In genomic region chr17:61482467-61482866, GRCh38 we compare ENCODE assay signal across 20 cellular contexts. TPM values are rescaled to one million over a fixed set of nuclear protein-coding genes. Genes with fewer than 3 reads are reported as not detected.
A peak's percentile ranks its signal among the peaks of the same experiment; 100 is the strongest.
DNase-seq lines count a peak whose midpoint lies in the region; ATAC-seq and TF ChIP-seq lines count a peak whose summit lies in the region.
"Had no signal": no experiment of that assay in that cellular context is flagged by ENCODE, and none has a peak within 500 bp of the region (broad histone marks: within the 10 kb centered on the region; RNA-seq: fewer than 3 reads in every experiment).

No MANE protein-coding gene starts in this region.

- H2BK5ac ChIP-seq in H9 (ENCODE audit: insufficient read length, low read length) = no peak overlapping the region

- no peaks in the 10 kb centered on the region for H3K79me1 ChIP-seq in H9 (ENCODE audit: insufficient read depth, low read depth, low read length, poor library complexity, severe bottlenecking)

- H2AFZ ChIP-seq in H9 (ENCODE audit: low read length) = no peak overlapping the region

- H3K9me3 ChIP-seq in H9 (ENCODE audit: control insufficient read depth, low read depth, low read length) (no peaks in the 10 kb centered on the region), HEK293 (ENCODE audit: control insufficient read depth, insufficient read depth, low read depth, low read length) (no peaks in the 10 kb centered on the region)
- H3K9me3 ChIP-seq: A549, BE2C, HAP-1 had no signal

- no peak overlapping the region for H4K8ac ChIP-seq in H9 (replicated peaks; ENCODE audit: insufficient read length, low read depth, low read length)

- no peak overlapping the region for H3K14ac ChIP-seq in H9 (ENCODE audit: insufficient read depth, low read length)

- H3K27me3 Mint-ChIP-seq in H9 (ENCODE audit: low read depth) (peaks cover 6% of the 10 kb centered on the region), glutamatergic neuron (ENCODE audit: unreplicated experiment) (peaks cover 5% of the 10 kb centered on the region)

- H4K91ac ChIP-seq in H9 (ENCODE audit: insufficient read length, low read depth, low read length) = no peak overlapping the region

- no peak overlapping the region for H3K23ac ChIP-seq in H9 (ENCODE audit: insufficient read length, low read depth, low read length)

- H3T11ph ChIP-seq in H9 (ENCODE audit: low read length) = no peak overlapping the region

- no peak overlapping the region for H2BK20ac ChIP-seq in H9 (ENCODE audit: low read depth, low read length, poor library complexity, severe bottlenecking)

- H3K4me3 ChIP-seq in HEK293 (ENCODE audit: low read depth, low read length) = no peak overlapping the region
- H3K4me3 ChIP-seq in coronary artery = no peak overlapping the region
- H3K4me3 ChIP-seq: A549, HAP-1 had no signal

- CTCF ChIA-PET in HEK293 (lab: Yijun Ruan, JAX) = no interaction called here

- no peak overlapping the region for H2AK5ac ChIP-seq in H9 (ENCODE audit: insufficient read length, low read length)

- H3K27ac ChIP-seq in H9 (ENCODE audit: insufficient read length, low read depth, low read length) = no peak overlapping the region
- H3K27ac ChIP-seq in HEK293 (ENCODE audit: extremely low read depth, low read depth, low read length) = peak overlapping the region; percentile 21; the same call in 1 of the 2 replicates
- H3K27ac ChIP-seq in coronary artery = no peak overlapping the region
- H3K27ac ChIP-seq: A549 had no signal

- H3K4me1 Mint-ChIP-seq in H9 (peaks cover 10 to 16% of the 10 kb centered on the region in 2 experiments), glutamatergic neuron (ENCODE audit: low read depth, unreplicated experiment) (peaks cover 29% of the 10 kb centered on the region)
- H3K4me1 Mint-ChIP-seq: CD14-positive monocyte, IgD-negative memory B cell had no signal

- peak overlapping the region in 1 of 3 experiments; percentile 40; a peak in 1 of 7 replicates for H3K27ac Mint-ChIP-seq in H9
- no peak overlapping the region for H3K27ac Mint-ChIP-seq in glutamatergic neuron (ENCODE audit: unreplicated experiment)
- H3K27ac Mint-ChIP-seq: CD8-positive, alpha-beta T cell; HFFc6 had no signal

- no peak overlapping the region for H3K18ac ChIP-seq in H9 (ENCODE audit: insufficient read length, low read depth, low read length)

- H3K23me2 ChIP-seq in H9 (ENCODE audit: insufficient read length, low read depth, low read length, poor library complexity, severe bottlenecking) = peaks cover 3% of the 10 kb centered on the region

- H3K27me3 ChIP-seq in H9 (ENCODE audit: insufficient read depth, low read length) = no peaks in the 10 kb centered on the region
- H3K27me3 ChIP-seq: BE2C had no signal

- TF ChIP-seq CTCF in H9 (conservative IDR thresholded peaks at IDR 0.05) (no peak), HEK293 (tag by site-specific recombination; IDR thresholded peaks at IDR 0.05) (no peak), coronary artery (IDR thresholded peaks at IDR 0.05) (no peak), glutamatergic neuron (IDR thresholded peaks at IDR 0.05; ENCODE audit: partially characterized antibody, unreplicated experiment) (no peak)

- no peaks in the 10 kb centered on the region for H3K36me3 ChIP-seq in HEK293 (ENCODE audit: control insufficient read depth in 2 of 2, insufficient read depth in 1 of 2, low read length in 2 of 2)
- H3K36me3 ChIP-seq: BE2C, HAP-1 had no signal

- no peak overlapping the region for H2BK120ac ChIP-seq in H9 (ENCODE audit: low read depth, low read length, poor library complexity, severe bottlenecking)

- ATAC-seq in HG03439 (IDR thresholded peaks at IDR 0.05; ENCODE audit: unreplicated experiment) = no peak
- no peak for ATAC-seq in SK-N-SH treated with all-trans-retinoic acid at 6 μM for 48 hours
- ATAC-seq: A549; CD8-positive, alpha-beta T cell had no signal

- H3K4me1 ChIP-seq in H9 (ENCODE audit: insufficient read depth, low read length) = no peaks in the 10 kb centered on the region; the same call in 1 of the 2 replicates
- peaks cover 14% of the 10 kb centered on the region for H3K4me1 ChIP-seq in HEK293 (ENCODE audit: control insufficient read depth, insufficient read depth, low read length)
- H3K4me1 ChIP-seq: A549, HAP-1 had no signal

- no peaks in the 10 kb centered on the region for H3K79me2 ChIP-seq in H9 (ENCODE audit: insufficient read depth, low read length)

- no peak overlapping the region for H3K4me2 ChIP-seq in H9 (ENCODE audit: insufficient read depth, insufficient read length, low read length)
- H3K4me2 ChIP-seq: A549 had no signal

- H3K56ac ChIP-seq in H9 (ENCODE audit: insufficient read length, low read depth, low read length) = no peak overlapping the region

- H2BK15ac ChIP-seq in H9 (ENCODE audit: low read depth, low read length) = no peak overlapping the region

- POLR2A ChIA-PET in HEK293 (lab: Yijun Ruan, JAX) = no interaction called here

- H2BK12ac ChIP-seq in H9 (ENCODE audit: insufficient read length, low read depth, low read length) = no peak overlapping the region

- no peaks in the 10 kb centered on the region; a peak in 1 of 5 replicates for H3K9me3 Mint-ChIP-seq in H9
- peaks cover 1% of the 10 kb centered on the region for H3K9me3 Mint-ChIP-seq in glutamatergic neuron (ENCODE audit: unreplicated experiment)
- H3K9me3 Mint-ChIP-seq: CD8-positive, alpha-beta T cell; HFFc6; IgD-negative memory B cell had no signal

- no peak overlapping the region for H3K9ac ChIP-seq in H9 (ENCODE audit: extremely low read depth, insufficient read length, low read length)

- no peak overlapping the region for H3K4ac ChIP-seq in H9 (ENCODE audit: low read depth, low read length)

- H4K5ac ChIP-seq in H9 (ENCODE audit: insufficient read length, low read depth, low read length) = no peak overlapping the region

- H3K4me3 Mint-ChIP-seq in H9 = no peak overlapping the region
- H3K4me3 Mint-ChIP-seq in glutamatergic neuron (ENCODE audit: unreplicated experiment) = no peak overlapping the region
- H3K4me3 Mint-ChIP-seq: CD14-positive monocyte; CD8-positive, alpha-beta T cell; HFFc6; IgD-negative memory B cell had no signal

- WGBS in H9 (ENCODE audit: extremely low coverage, insufficient read length, low lambda C conversion rate) = no CpG with 5 or more reads among the region's 8 CpGs

- no peaks in the 10 kb centered on the region for H4K20me1 ChIP-seq in H9 (ENCODE audit: control insufficient read depth, insufficient read depth, insufficient read length)

- DNase-seq in H9 (peak; percentile 23), coronary artery (ENCODE audit: low spot score) (peak; percentile 46), mesenteric fat pad (ENCODE audit: low spot score) (peak; percentile 75), glutamatergic neuron (no peak)
- DNase-seq: BE2C; CD8-positive, alpha-beta T cell; COR-L47; DMS153; DMS79 treated with DMSO at 0.1 percent for 48 hours; EL; GOT3; HFFc6 had no signal

- H3K36me3 Mint-ChIP-seq in H9 (ENCODE audit: insufficient read depth in 1 of 3, low read depth in 3 of 3) = no peaks in the 10 kb centered on the region
- H3K36me3 Mint-ChIP-seq in glutamatergic neuron (ENCODE audit: unreplicated experiment) = no peaks in the 10 kb centered on the region
- H3K36me3 Mint-ChIP-seq: CD14-positive monocyte; CD8-positive, alpha-beta T cell; IgD-negative memory B cell had no signal

TF ChIP-seq in HEK293, 187 proteins besides CTCF, POLR2A, EP300 and RAD21 (continues in another document):
- TF ChIP-seq ZFP3 (tag by site-specific recombination; IDR thresholded peaks at IDR 0.05; ENCODE audit: low read depth) = no peak
- no peak for TF ChIP-seq HOXC10 (CRISPR knock-in tag; IDR thresholded peaks at IDR 0.05)
- no peak for TF ChIP-seq ZNF274 (IDR thresholded peaks at IDR 0.05; ENCODE audit: low read length)
- no peak for TF ChIP-seq ZNF274 (tag by site-specific recombination; IDR thresholded peaks at IDR 0.05; ENCODE audit: borderline replicate concordance)
- TF ChIP-seq SCRT2 (tag by site-specific recombination; IDR thresholded peaks at IDR 0.05) = no peak
- TF ChIP-seq MZF1 (tag by site-specific recombination; IDR thresholded peaks at IDR 0.05; ENCODE audit: borderline replicate concordance) = no peak
- TF ChIP-seq ZFP41 (tag by site-specific recombination; IDR thresholded peaks at IDR 0.05; ENCODE audit: borderline replicate concordance) = no peak
- TF ChIP-seq ZNF792 (tag by site-specific recombination; IDR thresholded peaks at IDR 0.05) = no peak
- TF ChIP-seq ZNF391 (tag by site-specific recombination; IDR thresholded peaks at IDR 0.05; ENCODE audit: borderline replicate concordance, low read depth) = no peak
- TF ChIP-seq ZNF214 (tag by site-specific recombination; IDR thresholded peaks at IDR 0.05; ENCODE audit: borderline replicate concordance) = no peak
- no peak for TF ChIP-seq ZNF10 (tag by site-specific recombination; IDR thresholded peaks at IDR 0.05)

TF ChIP-seq in SK-N-SH treated with all-trans-retinoic acid at 6 μM for 48 hours, 23 proteins besides CTCF, POLR2A, EP300 and RAD21:
- no peak for TF ChIP-seq BACH2 (CRISPR knock-in tag; IDR thresholded peaks at IDR 0.05; ENCODE audit: borderline replicate concordance)
- no peak for TF ChIP-seq CSDC2 (CRISPR knock-in tag; IDR thresholded peaks at IDR 0.05)
- no peak for TF ChIP-seq ZNF8 (CRISPR knock-in tag; IDR thresholded peaks at IDR 0.05)
- no peak for TF ChIP-seq ZC3H10 (CRISPR knock-in tag; IDR thresholded peaks at IDR 0.05)
- no peak for TF ChIP-seq GLIS3 (CRISPR knock-in tag; IDR thresholded peaks at IDR 0.05)
- TF ChIP-seq TCF4 (CRISPR knock-in tag; IDR thresholded peaks at IDR 0.05; ENCODE audit: borderline replicate concordance) = no peak
- no peak for TF ChIP-seq ISL1 (CRISPR knock-in tag; IDR thresholded peaks at IDR 0.05)
- TF ChIP-seq, protein P1, sequence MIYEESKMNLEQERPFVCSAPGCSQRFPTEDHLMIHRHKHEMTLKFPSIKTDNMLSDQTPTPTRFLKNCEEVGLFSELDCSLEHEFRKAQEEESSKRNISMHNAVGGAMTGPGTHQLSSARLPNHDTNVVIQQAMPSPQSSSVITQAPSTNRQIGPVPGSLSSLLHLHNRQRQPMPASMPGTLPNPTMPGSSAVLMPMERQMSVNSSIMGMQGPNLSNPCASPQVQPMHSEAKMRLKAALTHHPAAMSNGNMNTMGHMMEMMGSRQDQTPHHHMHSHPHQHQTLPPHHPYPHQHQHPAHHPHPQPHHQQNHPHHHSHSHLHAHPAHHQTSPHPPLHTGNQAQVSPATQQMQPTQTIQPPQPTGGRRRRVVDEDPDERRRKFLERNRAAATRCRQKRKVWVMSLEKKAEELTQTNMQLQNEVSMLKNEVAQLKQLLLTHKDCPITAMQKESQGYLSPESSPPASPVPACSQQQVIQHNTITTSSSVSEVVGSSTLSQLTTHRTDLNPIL (CRISPR knock-in tag; IDR thresholded peaks at IDR 0.05; ENCODE audit: low read depth) = no peak
- TF ChIP-seq ARNTL (CRISPR knock-in tag; IDR thresholded peaks at IDR 0.05; ENCODE audit: borderline replicate concordance, low read depth) = no peak
- no peak for TF ChIP-seq ZNF70 (CRISPR knock-in tag; IDR thresholded peaks at IDR 0.05)
- no peak for TF ChIP-seq TOX (CRISPR knock-in tag; IDR thresholded peaks at IDR 0.05; ENCODE audit: borderline replicate concordance)
- no peak for TF ChIP-seq PPARA (CRISPR knock-in tag; IDR thresholded peaks at IDR 0.05; ENCODE audit: borderline replicate concordance)
- TF ChIP-seq ESRRG (CRISPR knock-in tag; IDR thresholded peaks at IDR 0.05) = no peak
- no peak for TF ChIP-seq OSR1 (CRISPR knock-in tag; IDR thresholded peaks at IDR 0.05)

RNA-seq across cellular contexts. Expression of gene TBX4, which starts 30.2 kb away (rescaled TPM):
- total RNA-seq in H9 (2021) (not detected in 2 replicates), mesenteric fat pad (0.19 TPM), glutamatergic neuron (ENCODE audit: unreplicated experiment) (not detected)
- total RNA-seq: CD8-positive, alpha-beta T cell; HT-29 had no signal
